Comparison of ENCODE assay signal across 8 cellular contexts in the genomic region with DNA sequence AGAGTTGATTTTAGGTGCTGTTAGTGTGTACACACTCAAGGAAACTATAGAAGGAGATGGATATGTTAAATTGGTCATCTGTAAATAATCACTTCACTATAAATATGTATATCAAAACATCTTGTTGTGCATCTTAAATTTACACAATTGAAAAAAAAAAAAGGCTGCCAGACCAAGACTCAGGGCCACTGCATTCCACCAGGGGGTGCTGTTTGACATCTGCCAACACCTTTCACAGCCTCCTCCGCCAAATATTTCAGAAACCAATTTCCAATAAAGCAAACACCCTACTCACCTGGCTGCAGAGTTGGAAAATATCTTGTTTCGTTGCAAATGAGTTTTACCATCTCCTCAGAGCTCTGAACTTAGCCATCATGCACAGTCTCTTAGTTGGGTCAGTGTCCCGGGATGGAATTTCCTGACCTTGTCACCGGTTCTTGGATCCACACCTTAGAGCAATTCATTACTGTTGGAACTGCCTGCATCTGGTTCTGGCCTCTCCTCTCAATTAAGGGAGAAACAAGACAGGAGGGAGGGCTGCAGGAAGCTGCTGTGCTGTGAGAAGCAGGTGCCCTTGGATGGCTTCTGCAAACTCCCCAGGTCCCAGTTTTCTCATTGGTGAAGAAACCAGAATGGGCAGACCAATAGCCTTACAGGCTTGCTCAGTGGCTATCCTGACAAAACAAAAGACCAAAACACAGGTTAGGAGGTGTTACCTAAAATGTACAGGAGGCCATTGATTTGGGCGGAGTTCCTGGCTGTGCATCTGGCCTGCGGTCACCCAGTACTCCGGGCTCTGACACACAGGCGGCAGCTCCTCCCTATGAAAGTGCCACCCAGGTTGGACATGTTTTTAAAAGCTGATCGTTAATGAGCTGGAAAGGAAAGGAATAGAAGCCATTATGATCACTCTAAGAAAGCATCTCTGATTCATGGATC.
A peak's percentile ranks its signal among the peaks of the same experiment; 100 is the strongest.
DNase-seq lines count a peak whose midpoint lies in the region; ATAC-seq and TF ChIP-seq lines count a peak whose summit lies in the region.

No MANE protein-coding gene starts in this region.

- peak; percentile 96 for TF ChIP-seq CTCF in VCaP (conservative IDR thresholded peaks at IDR 0.05)

- H3K27ac ChIP-seq in VCaP: no peak overlapping the region

- DNase-seq in GF-D8 (lab: John Stamatoyannopoulos, UW): peak; percentile 20
- DNase-seq in NCI-H1092 (lab: John Stamatoyannopoulos, UW): peak; percentile 9
- DNase-seq in cerebellum (ENCODE audit: low spot score): peak; percentile 20
- DNase-seq in lung microvascular endothelial cell (ENCODE audit: low read depth in 2 of 2): peak; percentile 49 to 64
- DNase-seq in stimulated activated CD8-positive, alpha-beta memory T cell treated with anti-CD3 and anti-CD28 coated beads, Interleukin-2, amount 100 ng/mL, for 48 hours (ENCODE audit: low read depth in 2 of 2): peak; percentile 45 to 48
- no peak for DNase-seq in NCI-H510A (lab: John Stamatoyannopoulos, UW)

- ATAC-seq in HG03175 (IDR thresholded peaks at IDR 0.05; ENCODE audit: unreplicated experiment): no peak
